In genomic region chr17:75818326-75818885, GRCh38 we compare ENCODE assay signal across 1 cellular context.
TF ChIP-seq lines count a peak whose summit lies in the region.

No MANE protein-coding gene starts in this region.

TF ChIP-seq in K562, 482 proteins besides CTCF, POLR2A, EP300 and RAD21:
- no peak for TF ChIP-seq HBP1 (CRISPR knock-in tag; IDR thresholded peaks at IDR 0.05)
- no peak for TF ChIP-seq ZBTB12 (CRISPR knock-in tag; IDR thresholded peaks at IDR 0.05)
- TF ChIP-seq POLR2G (IDR thresholded peaks at IDR 0.05; ENCODE audit: low read depth, low read length) = peak; percentile 38; the same call in 1 of the 2 replicates
